In genomic region chr11:47863189-47863892, GRCh38 we compare ENCODE assay signal across 8 cellular contexts. TPM values are rescaled to one million over a fixed set of nuclear protein-coding genes. Genes with fewer than 3 reads are reported as not detected.
DNase-seq lines count a peak whose midpoint lies in the region; ATAC-seq and TF ChIP-seq lines count a peak whose summit lies in the region.

No MANE protein-coding gene starts in this region.

- H3K27me3 Mint-ChIP-seq in T-helper 17 cell (no peaks in the 10 kb centered on the region), mesothelial cell of epicardium (ENCODE audit: low read depth) (no peaks in the 10 kb centered on the region)

- DNase-seq in NOMO-1 treated with DMSO at 0.1 percent for 48 hours (lab: John Stamatoyannopoulos, UW; ENCODE audit: unreplicated experiment) (peak; percentile 62), NOMO-1 treated with dmso at 0.1 percent for 144 hours (lab: John Stamatoyannopoulos, UW; ENCODE audit: unreplicated experiment) (no peak), T-helper 17 cell (no peak), mesothelial cell of epicardium (ENCODE audit: low spot score in 2 of 2, unreplicated experiment in 2 of 2) (no peak), NCI-H510A treated with DMSO at 0.1 percent for 48 hours (lab: John Stamatoyannopoulos, UW) (no peak), NCI-H2029 (lab: John Stamatoyannopoulos, UW) (no peak), G401 (ENCODE audit: low spot score) (no peak)

- TF ChIP-seq CTCF in mesothelial cell of epicardium (IDR thresholded peaks at IDR 0.05; ENCODE audit: unreplicated experiment): no peak

- H3K9me3 ChIP-seq in T-helper 17 cell (ENCODE audit: control insufficient read depth, low read length, poor library complexity, severe bottlenecking): no peaks in the 10 kb centered on the region

- in situ Hi-C loops in G401 (cut with HindIII; ENCODE audit: low sequenced_read_pairs): no loop called here

- H3K36me3 Mint-ChIP-seq in T-helper 17 cell (ENCODE audit: low read depth): no peaks in the 10 kb centered on the region
- H3K36me3 Mint-ChIP-seq in mesothelial cell of epicardium: no peaks in the 10 kb centered on the region

- peak overlapping the region; percentile 39 for H3K4me3 Mint-ChIP-seq in T-helper 17 cell
- no peak overlapping the region for H3K4me3 Mint-ChIP-seq in mesothelial cell of epicardium

- ATAC-seq in HG03060 (IDR thresholded peaks at IDR 0.05; ENCODE audit: low read depth, unreplicated experiment): peak; percentile 79
- peak; percentile 69 for ATAC-seq in T-helper 17 cell

- peak overlapping the region; percentile 67 for H3K27ac Mint-ChIP-seq in T-helper 17 cell
- peak overlapping the region; percentile 40 for H3K27ac Mint-ChIP-seq in mesothelial cell of epicardium

- H3K9me3 Mint-ChIP-seq in mesothelial cell of epicardium: peaks cover 10% of the 10 kb centered on the region

- H3K4me1 Mint-ChIP-seq in T-helper 17 cell (peaks cover 17% of the 10 kb centered on the region), mesothelial cell of epicardium (peaks cover 24% of the 10 kb centered on the region)

RNA-seq across cellular contexts. Expression of gene NUP160, which starts 15.2 kb away (rescaled TPM):
- 10 to 100 TPM; 50.0 to 54.6 TPM for total RNA-seq in T-helper 17 cell
- total RNA-seq in mesothelial cell of epicardium: 61.9 to 66.5 TPM (median 64.2 TPM) in 3 replicates
- 38.5 and 61.9 TPM in 2 replicates for total RNA-seq in G401 (2014; rRNA removed; shearing (Covaris generic))
